Comparison of ENCODE assay signal across 9 cellular contexts in genomic region chr19:10808937-10809655, GRCh38. TPM values are rescaled to one million over a fixed set of nuclear protein-coding genes. Genes with fewer than 3 reads are reported as not detected.
A peak's percentile ranks its signal among the peaks of the same experiment; 100 is the strongest.
DNase-seq lines count a peak whose midpoint lies in the region; ATAC-seq and TF ChIP-seq lines count a peak whose summit lies in the region.
"Had no signal": no experiment of that assay in that cellular context is flagged by ENCODE, and none has a peak within 500 bp of the region (broad histone marks: within the 10 kb centered on the region; RNA-seq: fewer than 3 reads in every experiment).

No MANE protein-coding gene starts in this region.

- POLR2A ChIA-PET in naive thymus-derived CD8-positive, alpha-beta T cell (lab: Charles Lee), result no interaction called here

- no peaks in the 10 kb centered on the region for H3K9me3 Mint-ChIP-seq in naive thymus-derived CD8-positive, alpha-beta T cell
- no peaks in the 10 kb centered on the region for H3K9me3 Mint-ChIP-seq in GM23338
- no peaks in the 10 kb centered on the region for H3K9me3 Mint-ChIP-seq in stimulated activated memory B cell treated with anti-CD40 and anti-IgM and Interleukin-4, amounts not matched to agents 10 μg/mL and 1 μg/mL and 100 μg/mL, for 72 hours

- peak in 1 of 2 donors; percentile 59 for ATAC-seq in naive thymus-derived CD8-positive, alpha-beta T cell
- ATAC-seq in GM18868 (IDR thresholded peaks at IDR 0.05; ENCODE audit: unreplicated experiment) (no peak), GM23338 (no peak)
- ATAC-seq in stimulated activated memory B cell treated with anti-CD40 and anti-IgM and Interleukin-4, amounts not matched to agents 10 μg/mL and 1 μg/mL and 100 μg/mL, for 72 hours, result no peak

- H3K27me3 ChIP-seq in H7 (ENCODE audit: control insufficient read depth, insufficient read depth, low read length) (no peaks in the 10 kb centered on the region), GM23338 (ENCODE audit: insufficient read depth) (no peaks in the 10 kb centered on the region)

- no peaks in the 10 kb centered on the region for H3K79me2 ChIP-seq in GM23338 (replicated peaks; ENCODE audit: insufficient read depth)

- H3K36me3 Mint-ChIP-seq in naive thymus-derived CD8-positive, alpha-beta T cell, result peaks cover 0 to 52% (median 16%) of the 10 kb centered on the region in 3 donors
- H3K36me3 Mint-ChIP-seq in GM23338 (ENCODE audit: low read depth), result peaks cover 36% of the 10 kb centered on the region
- H3K36me3 Mint-ChIP-seq in stimulated activated memory B cell treated with anti-CD40 and anti-IgM and Interleukin-4, amounts not matched to agents 10 μg/mL and 1 μg/mL and 100 μg/mL, for 72 hours, result peaks cover 66% of the 10 kb centered on the region

- in situ Hi-C loops in astrocyte of the cerebellum (cut with HindIII; ENCODE audit: low sequenced_read_pairs), result no loop called here

- no peak overlapping the region for H3K27ac ChIP-seq in GM23338 (ENCODE audit: low read depth)

- H3K4me1 Mint-ChIP-seq in naive thymus-derived CD8-positive, alpha-beta T cell, result peaks cover 16 to 34% (median 19%) of the 10 kb centered on the region in 4 donors
- H3K4me1 Mint-ChIP-seq in GM23338, result no peaks in the 10 kb centered on the region
- peaks cover 25% of the 10 kb centered on the region for H3K4me1 Mint-ChIP-seq in stimulated activated memory B cell treated with anti-CD40 and anti-IgM and Interleukin-4, amounts not matched to agents 10 μg/mL and 1 μg/mL and 100 μg/mL, for 72 hours

- no peak overlapping the region for H3K4me2 ChIP-seq in GM23338

- peaks cover 12% of the 10 kb centered on the region for H3K36me3 ChIP-seq in H7 (replicated peaks; ENCODE audit: control insufficient read depth, insufficient read depth, low read length)
- no peaks in the 10 kb centered on the region; the same call in 1 of the 2 replicates for H3K36me3 ChIP-seq in GM23338 (ENCODE audit: insufficient read depth)

- no peaks in the 10 kb centered on the region for H3K27me3 Mint-ChIP-seq in naive thymus-derived CD8-positive, alpha-beta T cell
- peaks cover 17% of the 10 kb centered on the region for H3K27me3 Mint-ChIP-seq in GM23338 (ENCODE audit: insufficient read depth, low read depth, poor library complexity)
- H3K27me3 Mint-ChIP-seq in stimulated activated memory B cell treated with anti-CD40 and anti-IgM and Interleukin-4, amounts not matched to agents 10 μg/mL and 1 μg/mL and 100 μg/mL, for 72 hours, result no peaks in the 10 kb centered on the region

- peak overlapping the region in 2 of 10 donors; percentile 15 to 31 for H3K4me3 Mint-ChIP-seq in naive thymus-derived CD8-positive, alpha-beta T cell
- no peak overlapping the region for H3K4me3 Mint-ChIP-seq in GM23338
- no peak overlapping the region for H3K4me3 Mint-ChIP-seq in stimulated activated memory B cell treated with anti-CD40 and anti-IgM and Interleukin-4, amounts not matched to agents 10 μg/mL and 1 μg/mL and 100 μg/mL, for 72 hours

- no peaks in the 10 kb centered on the region for H3K4me1 ChIP-seq in GM23338 (ENCODE audit: insufficient read depth)

- H4K20me1 ChIP-seq in GM23338 (replicated peaks; ENCODE audit: insufficient read depth), result no peaks in the 10 kb centered on the region

- H3K27ac Mint-ChIP-seq in naive thymus-derived CD8-positive, alpha-beta T cell, result peak overlapping the region; percentile 0 to 83 (median 56)
- H3K27ac Mint-ChIP-seq in GM23338, result no peak overlapping the region
- no peak overlapping the region for H3K27ac Mint-ChIP-seq in stimulated activated memory B cell treated with anti-CD40 and anti-IgM and Interleukin-4, amounts not matched to agents 10 μg/mL and 1 μg/mL and 100 μg/mL, for 72 hours

- H3K9me2 ChIP-seq in GM23338 (ENCODE audit: insufficient read depth), result no peaks in the 10 kb centered on the region

- H3K4me3 ChIP-seq in astrocyte of the cerebellum (ENCODE audit: low read depth, low read length), result no peak overlapping the region
- no peak overlapping the region for H3K4me3 ChIP-seq in H7 (ENCODE audit: insufficient read depth, low read depth, low read length)
- no peak overlapping the region for H3K4me3 ChIP-seq in GM23338

- DNase-seq in CMK (ENCODE audit: low read depth) (peak; percentile 49), NOMO-1 (lab: John Stamatoyannopoulos, UW; ENCODE audit: unreplicated experiment in 2 of 2) (peak; percentile 32 to 50), astrocyte of the cerebellum (ENCODE audit: low read depth) (peak; percentile 53), H7 (no peak), GM23338 (ENCODE audit: low spot score) (no peak)
- DNase-seq in naive thymus-derived CD8-positive, alpha-beta T cell, result no peak
- DNase-seq: activated CD4-positive, CD25-positive, alpha-beta regulatory T cell treated with anti-CD3 and anti-CD28 coated beads, Interleukin-2, amount 50 U/mL, for 72 hours had no signal

- no peak overlapping the region for H2AFZ ChIP-seq in GM23338

- no peaks in the 10 kb centered on the region for H3F3A ChIP-seq in GM23338 (replicated peaks; ENCODE audit: low read depth)

- TF ChIP-seq CTCF in astrocyte of the cerebellum (IDR thresholded peaks at IDR 0.05; ENCODE audit: low read depth, low read length, missing control alignments), result no peak
- TF ChIP-seq CTCF in GM23338 (conservative IDR thresholded peaks at IDR 0.05; ENCODE audit: low read depth in 2 of 2), result no peak

TF ChIP-seq in GM23338, 12 proteins besides CTCF, POLR2A, EP300 and RAD21 (continues in another document):
- TF ChIP-seq EZH2 (IDR thresholded peaks at IDR 0.05; ENCODE audit: low read depth, unreplicated experiment) (no peak), JUNB (IDR thresholded peaks at IDR 0.05; ENCODE audit: unreplicated experiment) (no peak), ETS1 (IDR thresholded peaks at IDR 0.05) (no peak), EZH2phosphoT487 (IDR thresholded peaks at IDR 0.05; ENCODE audit: unreplicated experiment) (no peak), ZNF114 (CRISPR knock-in tag; IDR thresholded peaks at IDR 0.05) (no peak), NANOG (IDR thresholded peaks at IDR 0.05; ENCODE audit: borderline replicate concordance) (no peak), CREB1 (CRISPR knock-in tag; IDR thresholded peaks at IDR 0.05; ENCODE audit: low read depth) (no peak), REST (IDR thresholded peaks at IDR 0.05; ENCODE audit: unreplicated experiment) (no peak), POLR2AphosphoS5 (IDR thresholded peaks at IDR 0.05; ENCODE audit: low read depth) (no peak)

RNA-seq across cellular contexts. Expression of gene TMED1, which starts 26.9 kb away (rescaled TPM):
- 1 to 10 TPM; 6.7 to 8.9 TPM for total RNA-seq in naive thymus-derived CD8-positive, alpha-beta T cell
- polyA plus RNA-seq in naive thymus-derived CD8-positive, alpha-beta T cell, result 10 to 100 TPM; 23.7 to 26.3 (median 25.0) TPM
- 49.5 and 50.3 TPM in 2 replicates for total RNA-seq in H7 (2014; rRNA removed; shearing (Covaris generic))
- total RNA-seq in GM23338 (2014; rRNA removed; shearing (Covaris generic)), result 28.5 and 37.2 TPM in 2 replicates
- polyA plus RNA-seq in GM23338 (2016; fragmentation: Nextera tagmentation; extraction: Ambion mirVana), result 27.7 and 29.7 TPM in 2 replicates

RNA-seq across cellular contexts. Expression of gene C19orf38, which starts 39.1 kb away (rescaled TPM):
- under 1 TPM; 0.41 to 0.60 TPM for total RNA-seq in naive thymus-derived CD8-positive, alpha-beta T cell
- polyA plus RNA-seq in naive thymus-derived CD8-positive, alpha-beta T cell, result under 1 TPM in 1 of 3 donors, not detected in 2; 0.17 TPM
- total RNA-seq in H7 (2014; rRNA removed; shearing (Covaris generic)), result 0.59 and 5.0 TPM in 2 replicates
- 0.78 TPM in 1 of 2 replicates, not detected in the other for total RNA-seq in GM23338 (2014; rRNA removed; shearing (Covaris generic))
- 0.43 and 0.45 TPM in 2 replicates for polyA plus RNA-seq in GM23338 (2016; fragmentation: Nextera tagmentation; extraction: Ambion mirVana)

Comparison
In these comparisons a context has a peak if more than half of its experiments do, and no peak if none do; other contexts are left out.
1. DNase-seq: peak in CMK (single experiment), NOMO-1 (2 of 2) and astrocyte of the cerebellum (single experiment); none in naive thymus-derived CD8-positive, alpha-beta T cell (0 of 10), H7 (single experiment) and GM23338 (single experiment).
2. H3K27ac Mint-ChIP-seq: peak in naive thymus-derived CD8-positive, alpha-beta T cell (10 of 10); none in GM23338 (single experiment) and stimulated activated memory B cell treated with anti-CD40 and anti-IgM and Interleukin-4, amounts not matched to agents 10 μg/mL and 1 μg/mL and 100 μg/mL, for 72 hours (single experiment).